In the genomic region with DNA sequence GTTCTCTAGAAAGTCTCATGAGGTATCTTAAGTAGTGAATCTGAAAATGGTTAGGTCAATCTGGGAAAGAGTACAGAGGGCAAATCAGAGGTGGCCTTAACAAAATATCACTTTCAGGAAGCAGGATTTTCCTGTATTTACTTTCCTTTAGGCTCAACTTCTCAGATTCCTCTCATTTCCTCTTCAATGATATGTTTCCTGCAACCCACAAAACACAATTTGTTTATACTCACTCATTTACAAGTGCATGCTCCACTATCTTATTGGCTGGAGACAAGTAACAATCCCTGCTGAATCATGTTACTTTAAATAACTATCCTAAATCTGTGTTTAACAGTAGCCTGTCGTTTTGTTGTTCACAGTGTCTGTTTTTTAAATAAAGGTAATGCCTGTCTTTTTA, we compare ENCODE assay signal across 28 cellular contexts.
"Had no signal": no experiment of that assay in that cellular context is flagged by ENCODE, and none has a peak within 500 bp of the region (broad histone marks: within the 10 kb centered on the region; RNA-seq: fewer than 3 reads in every experiment).

No MANE protein-coding gene starts in this region.

- H3K9me3 Mint-ChIP-seq: neural progenitor cell had no signal

- DNase-seq: dorsolateral prefrontal cortex; effector CD4-positive, alpha-beta T cell; foreskin keratinocyte; heart left ventricle; kidney; left lung; lower lobe of right lung; mucosa of descending colon; naive B cell; right cardiac atrium; small intestine; stimulated activated CD4-positive, alpha-beta T cell treated with anti-CD3 and anti-CD28 coated beads, Interleukin-12 subunit alpha, Interleukin-12 subunit beta, amount 100 ng/mL, for 4 hours; stimulated activated CD4-positive, alpha-beta T cell treated with anti-CD3 and anti-CD28 coated beads, Interleukin-1b, Interleukin-23, amount 100 ng/mL, for 48 hours; stimulated activated CD4-positive, alpha-beta T cell treated with anti-CD3 and anti-CD28 coated beads, Interleukin-4, amount 100 ng/mL, for 1 hour; stimulated activated CD8-positive, alpha-beta memory T cell treated with anti-CD3 and anti-CD28 coated beads, Interleukin-4, amount 100 ng/mL, for 48 hours; stimulated activated naive CD4-positive, alpha-beta T cell; stimulated activated naive CD8-positive, alpha-beta T cell treated with anti-CD3 and anti-CD28 coated beads, Interleukin-15, amount 100 ng/mL, for 72 hours; transverse colon; upper lobe of right lung; uterus had no signal

- H3K27ac Mint-ChIP-seq: naive B cell; natural killer cell treated with Interleukin-12 subunit alpha and Interleukin-12 subunit beta and Interleukin-15 and Interleukin-18, amount 100 ng/mL, for 72 hours; neural progenitor cell; progenitor cell of endocrine pancreas; stimulated activated naive CD8-positive, alpha-beta T cell treated with anti-CD3 and anti-CD28 coated beads, Interleukin-15, amount 100 ng/mL, for 72 hours had no signal

- H3K27ac ChIP-seq: dorsolateral prefrontal cortex, esophagus muscularis mucosa, foreskin keratinocyte, gastroesophageal sphincter, heart left ventricle, hepatocyte, left lung, lower lobe of right lung, neural progenitor cell, parathyroid adenoma, suprapubic skin, transverse colon, upper lobe of right lung, uterus had no signal

- H2AFZ ChIP-seq: hepatocyte, neural progenitor cell, parathyroid adenoma had no signal

- H3K27me3 ChIP-seq: dorsolateral prefrontal cortex, esophagus muscularis mucosa, foreskin keratinocyte, gastroesophageal sphincter, heart left ventricle, hepatocyte, left lung, neural progenitor cell, suprapubic skin, transverse colon, upper lobe of right lung, uterus had no signal

- H3K4me3 Mint-ChIP-seq: naive B cell; natural killer cell treated with Interleukin-12 subunit alpha and Interleukin-12 subunit beta and Interleukin-15 and Interleukin-18, amount 100 ng/mL, for 72 hours; neural progenitor cell; stimulated activated naive CD8-positive, alpha-beta T cell treated with anti-CD3 and anti-CD28 coated beads, Interleukin-15, amount 100 ng/mL, for 72 hours had no signal

- H3K9ac ChIP-seq: neural progenitor cell, parathyroid adenoma had no signal

- H3K4me1 Mint-ChIP-seq: naive B cell; neural progenitor cell; stimulated activated naive CD8-positive, alpha-beta T cell treated with anti-CD3 and anti-CD28 coated beads, Interleukin-15, amount 100 ng/mL, for 72 hours had no signal

- H3K4me3 ChIP-seq: dorsolateral prefrontal cortex, esophagus muscularis mucosa, gastroesophageal sphincter, heart left ventricle, hepatocyte, left lung, lower lobe of right lung, mucosa of descending colon, neural progenitor cell, suprapubic skin, transverse colon, upper lobe of right lung, uterus had no signal

- H3K27me3 Mint-ChIP-seq: naive B cell; natural killer cell treated with Interleukin-12 subunit alpha and Interleukin-12 subunit beta and Interleukin-15 and Interleukin-18, amount 100 ng/mL, for 72 hours; progenitor cell of endocrine pancreas; stimulated activated naive CD8-positive, alpha-beta T cell treated with anti-CD3 and anti-CD28 coated beads, Interleukin-15, amount 100 ng/mL, for 72 hours had no signal

- H3K4me1 ChIP-seq: foreskin keratinocyte, left lung, lower lobe of right lung, neural progenitor cell, parathyroid adenoma, suprapubic skin, transverse colon, upper lobe of right lung, uterus had no signal

- H3K4me2 ChIP-seq: hepatocyte, neural progenitor cell had no signal

- H3K36me3 Mint-ChIP-seq: naive B cell, neural progenitor cell had no signal

- H3K9me3 ChIP-seq: esophagus muscularis mucosa, gastroesophageal sphincter, heart left ventricle, left lung, lower lobe of right lung, mucosa of descending colon, suprapubic skin, transverse colon, upper lobe of right lung, uterus had no signal

- H3K36me3 ChIP-seq: esophagus muscularis mucosa, gastroesophageal sphincter, heart left ventricle, left lung, lower lobe of right lung, neural progenitor cell, suprapubic skin, transverse colon, upper lobe of right lung, uterus had no signal
